ENCODE assay signal across 8 cellular contexts in the genomic region with DNA sequence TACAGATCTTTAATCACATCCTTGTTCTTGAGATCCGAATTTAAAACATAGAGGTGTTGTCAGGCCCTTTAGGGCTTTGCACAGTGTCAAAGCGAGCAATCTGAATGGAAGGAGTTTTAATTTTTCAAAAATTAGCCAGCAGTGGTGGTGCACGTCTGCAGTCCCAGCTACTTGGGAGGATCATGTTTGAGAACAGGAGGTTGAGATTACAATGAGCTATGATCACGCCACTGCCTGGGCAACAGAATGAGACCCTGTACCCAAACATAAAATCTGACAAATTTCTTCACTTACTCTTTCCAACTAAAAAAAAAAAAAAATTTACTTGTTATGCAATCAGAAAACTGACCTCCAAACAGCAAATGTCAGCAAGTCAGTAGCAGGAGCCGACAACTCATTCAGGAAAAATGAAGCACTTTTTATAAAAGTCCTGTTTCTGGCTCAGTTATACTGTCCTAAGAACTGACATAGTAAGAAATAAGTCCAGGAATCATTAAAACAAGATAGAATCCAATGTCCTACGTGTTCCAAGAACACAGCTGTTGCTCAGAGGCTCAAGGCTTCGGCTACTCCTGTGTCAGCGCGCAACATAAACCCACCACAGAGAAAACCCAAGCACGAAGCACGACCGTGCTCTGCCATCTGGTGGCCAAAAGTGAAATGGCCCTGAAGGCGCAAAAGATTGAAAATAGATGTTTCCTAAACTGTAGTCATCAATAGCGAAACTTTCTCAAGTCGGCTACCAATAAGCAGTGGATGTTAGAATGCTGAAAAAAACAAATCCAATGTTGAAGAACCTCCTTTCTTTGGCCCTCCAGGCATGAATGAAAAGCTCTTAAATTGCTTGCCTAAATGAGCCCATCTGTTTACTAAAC.
A peak's percentile ranks its signal among the peaks of the same experiment; 100 is the strongest.
DNase-seq lines count a peak whose midpoint lies in the region; ATAC-seq and TF ChIP-seq lines count a peak whose summit lies in the region.

No MANE protein-coding gene starts in this region.

- H3K27me3 ChIP-seq in CD4-positive, alpha-beta T cell (ENCODE audit: control insufficient read depth, insufficient read depth, low read length) = peaks cover 4% of the 10 kb centered on the region
- H3K27me3 ChIP-seq in endodermal cell (ENCODE audit: control insufficient read depth, insufficient read depth, low read length, poor library complexity, severe bottlenecking) = peaks cover 5% of the 10 kb centered on the region

- H3K4me1 ChIP-seq in endodermal cell (ENCODE audit: control insufficient read depth, insufficient read depth, low read length) = no peaks in the 10 kb centered on the region

- CTCF ChIA-PET in CD4-positive, alpha-beta T cell (lab: Charles Lee) = interaction anchor here (0.7 to 1.4 kb wide), 6 partner anchors 12 to 1842 kb away, joined by 3 to 5 read pairs (median 3); no protein-coding TSS in a partner anchor

- H3K36me3 ChIP-seq in endodermal cell (ENCODE audit: control insufficient read depth, insufficient read depth, low read length) = no peaks in the 10 kb centered on the region

- H3K4me3 Mint-ChIP-seq in CD4-positive, alpha-beta T cell = no peak overlapping the region
- no peak overlapping the region for H3K4me3 Mint-ChIP-seq in endodermal cell
- no peak overlapping the region for H3K4me3 Mint-ChIP-seq in stimulated activated memory B cell treated with anti-CD40 and anti-IgM and Interleukin-4, amounts not matched to agents 10 μg/mL and 1 μg/mL and 100 μg/mL, for 72 hours

- peak; percentile 18 to 62 (median 42) for DNase-seq in CD4-positive, alpha-beta T cell
- DNase-seq in NCI-H748 (lab: John Stamatoyannopoulos, UW; ENCODE audit: unreplicated experiment) (peak; percentile 70), endodermal cell (peak; percentile 90), myocyte (ENCODE audit: low read depth) (peak; percentile 86)
- DNase-seq in activated CD8-positive, alpha-beta memory T cell treated with anti-CD3 and anti-CD28 coated beads for 1 hour (ENCODE audit: extremely low read depth in 1 of 2, low read depth in 1 of 2) = peak; percentile 14 to 38

- H3K27me3 Mint-ChIP-seq in CD4-positive, alpha-beta T cell = peaks cover 23% of the 10 kb centered on the region
- peaks cover 9% of the 10 kb centered on the region for H3K27me3 Mint-ChIP-seq in endodermal cell (ENCODE audit: insufficient read depth)
- peaks cover 46% of the 10 kb centered on the region for H3K27me3 Mint-ChIP-seq in stimulated activated memory B cell treated with anti-CD40 and anti-IgM and Interleukin-4, amounts not matched to agents 10 μg/mL and 1 μg/mL and 100 μg/mL, for 72 hours

- POLR2A ChIA-PET in CD4-positive, alpha-beta T cell (lab: Charles Lee) = no interaction called here

- H3K4me1 Mint-ChIP-seq in CD4-positive, alpha-beta T cell (ENCODE audit: low read depth) = no peaks in the 10 kb centered on the region
- H3K4me1 Mint-ChIP-seq in endodermal cell = peaks cover 5% of the 10 kb centered on the region
- no peaks in the 10 kb centered on the region for H3K4me1 Mint-ChIP-seq in stimulated activated memory B cell treated with anti-CD40 and anti-IgM and Interleukin-4, amounts not matched to agents 10 μg/mL and 1 μg/mL and 100 μg/mL, for 72 hours

- no peak overlapping the region for H3K9ac ChIP-seq in endodermal cell (ENCODE audit: extremely low read depth, low read length, poor library complexity, severe bottlenecking)

- intact Hi-C loops in CD4-positive, alpha-beta T cell (cut with DNase I, micrococcal nuclease) = loop anchor here (1.0 to 2.0 kb wide), 6 partner anchors 1623 to 1841 kb away; no protein-coding TSS in a partner anchor

- no peaks in the 10 kb centered on the region for H3K36me3 Mint-ChIP-seq in CD4-positive, alpha-beta T cell (ENCODE audit: low read depth)
- H3K36me3 Mint-ChIP-seq in endodermal cell (ENCODE audit: low read depth) = peaks cover under 1% of the 10 kb centered on the region
- no peaks in the 10 kb centered on the region for H3K36me3 Mint-ChIP-seq in stimulated activated memory B cell treated with anti-CD40 and anti-IgM and Interleukin-4, amounts not matched to agents 10 μg/mL and 1 μg/mL and 100 μg/mL, for 72 hours

- H3K9me3 Mint-ChIP-seq in CD4-positive, alpha-beta T cell = no peaks in the 10 kb centered on the region
- H3K9me3 Mint-ChIP-seq in endodermal cell = peaks cover 13% of the 10 kb centered on the region
- H3K9me3 Mint-ChIP-seq in stimulated activated memory B cell treated with anti-CD40 and anti-IgM and Interleukin-4, amounts not matched to agents 10 μg/mL and 1 μg/mL and 100 μg/mL, for 72 hours = peaks cover 7% of the 10 kb centered on the region

- H3K9me3 ChIP-seq in CD4-positive, alpha-beta T cell (ENCODE audit: control insufficient read depth, low read length) = no peaks in the 10 kb centered on the region
- H3K9me3 ChIP-seq in endodermal cell (ENCODE audit: control insufficient read depth, low read length) = peaks cover 12% of the 10 kb centered on the region

- peak; percentile 68 for ATAC-seq in CD4-positive, alpha-beta T cell (ENCODE audit: poor library complexity)
- ATAC-seq in GM19043 (IDR thresholded peaks at IDR 0.05; ENCODE audit: low read depth, unreplicated experiment) (peak; percentile 73), HG03378 (IDR thresholded peaks at IDR 0.05; ENCODE audit: unreplicated experiment) (peak; percentile 85)
- ATAC-seq in stimulated activated memory B cell treated with anti-CD40 and anti-IgM and Interleukin-4, amounts not matched to agents 10 μg/mL and 1 μg/mL and 100 μg/mL, for 72 hours = peak; percentile 46

- 42 to 55% methylated on average over 9 to 15 of the region's 15 CpGs for WGBS in endodermal cell (ENCODE audit: insufficient coverage in 1 of 2, insufficient read length in 1 of 2), 2 experiments

- no peak overlapping the region for H3K27ac Mint-ChIP-seq in CD4-positive, alpha-beta T cell
- no peak overlapping the region for H3K27ac Mint-ChIP-seq in endodermal cell
- H3K27ac Mint-ChIP-seq in stimulated activated memory B cell treated with anti-CD40 and anti-IgM and Interleukin-4, amounts not matched to agents 10 μg/mL and 1 μg/mL and 100 μg/mL, for 72 hours = no peak overlapping the region

- H3K27ac ChIP-seq in CD4-positive, alpha-beta T cell (ENCODE audit: low read depth, low read length) = no peak overlapping the region
- H3K27ac ChIP-seq in endodermal cell (ENCODE audit: low read depth, low read length) = no peak overlapping the region

- TF ChIP-seq CTCF in CD4-positive, alpha-beta T cell (IDR thresholded peaks at IDR 0.05) = peak; percentile 89
- TF ChIP-seq CTCF in endodermal cell (conservative IDR thresholded peaks at IDR 0.05) = peak; percentile 95

- H3K4me3 ChIP-seq in endodermal cell (ENCODE audit: low read length) = no peak overlapping the region

Comparison
In these comparisons a context has a peak if more than half of its experiments do, and no peak if none do; other contexts are left out.
1. DNase-seq: peak in every context shown above with its lines; median percentile 90 in endodermal cell; 86 in myocyte; 70 in NCI-H748; 42 in CD4-positive, alpha-beta T cell; 26 in activated CD8-positive, alpha-beta memory T cell treated with anti-CD3 and anti-CD28 coated beads for 1 hour.